ENCODE assay signal across 8 cellular contexts in the genomic region with DNA sequence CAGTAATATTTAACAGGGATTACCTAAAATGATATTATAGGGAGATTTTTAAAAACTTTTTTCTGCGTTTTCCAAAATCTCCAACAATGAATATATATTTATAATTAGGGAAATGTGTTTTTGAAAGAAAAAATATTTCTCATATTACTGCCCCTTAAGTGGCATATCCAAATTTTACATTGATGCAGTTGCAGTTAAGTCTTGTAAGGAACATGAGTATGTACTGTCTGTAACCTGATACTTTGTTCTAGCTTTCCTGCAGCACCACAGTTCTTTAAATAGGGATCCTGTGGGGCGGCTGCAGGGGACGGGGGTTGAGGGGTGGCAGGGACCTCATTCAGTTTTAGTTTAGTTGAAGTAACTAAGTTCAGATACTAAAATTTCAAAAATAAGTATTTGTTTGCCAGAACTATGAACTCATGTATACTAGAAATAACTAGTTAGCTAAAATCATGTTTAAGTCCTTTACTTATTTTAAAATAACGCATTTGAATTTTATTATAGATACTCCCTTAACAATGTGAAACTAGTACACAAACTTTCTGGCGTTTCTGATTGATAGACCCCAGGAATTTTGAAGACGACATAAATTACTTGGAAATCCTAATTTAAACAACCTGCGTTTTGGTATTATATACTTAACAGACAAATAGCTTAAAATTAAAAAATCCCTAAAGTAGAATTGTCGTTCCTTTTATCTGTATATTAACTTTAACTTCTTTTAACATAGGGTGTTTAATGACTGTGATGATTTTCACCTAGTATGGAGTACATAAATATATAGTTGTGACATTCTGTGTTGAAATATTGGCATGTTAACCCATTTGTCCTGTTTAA. TPM values are rescaled to one million over a fixed set of nuclear protein-coding genes. Genes with fewer than 3 reads are reported as not detected.
DNase-seq lines count a peak whose midpoint lies in the region; ATAC-seq and TF ChIP-seq lines count a peak whose summit lies in the region.

No MANE protein-coding gene starts in this region.

- peak; percentile 89 for DNase-seq in DMS114 treated with DMSO at 0.1 percent for 48 hours (lab: John Stamatoyannopoulos, UW; ENCODE audit: unreplicated experiment)
- peak; percentile 52 for DNase-seq in HK-2 (ENCODE audit: unreplicated experiment)
- DNase-seq in SIG-M5 (lab: John Stamatoyannopoulos, UW) = peak; percentile 62
- peak in 1 of 2 donors; percentile 49 for DNase-seq in activated naive CD4-positive, alpha-beta T cell treated with anti-CD3 and anti-CD28 coated beads, Interleukin-2, amount 50 U/mL, for 72 hours (ENCODE audit: low spot score in 2 of 2)
- peak; percentile 77 for DNase-seq in cardiac septum (ENCODE audit: low spot score)
- no peak for DNase-seq in progenitor cell of endocrine pancreas (ENCODE audit: low spot score, unreplicated experiment)
- no peak for DNase-seq in NCI-H1694 (lab: John Stamatoyannopoulos, UW)

- ATAC-seq in GM21367 (IDR thresholded peaks at IDR 0.05; ENCODE audit: unreplicated experiment) = peak; percentile 45
- peak; percentile 38 to 77 for ATAC-seq in activated naive CD4-positive, alpha-beta T cell treated with anti-CD3 and anti-CD28 coated beads, Interleukin-2, amount 50 U/mL, for 72 hours

- H3K27ac Mint-ChIP-seq in activated naive CD4-positive, alpha-beta T cell treated with anti-CD3 and anti-CD28 coated beads, Interleukin-2, amount 50 U/mL, for 72 hours = peak overlapping the region; percentile 99 to 100
- H3K27ac Mint-ChIP-seq in progenitor cell of endocrine pancreas = peak overlapping the region; percentile 99

- intact Hi-C loops in cardiac septum (cut with DNase I) = loop anchor here (1.0 to 2.0 kb wide), 3 partner anchors 25 to 97 kb away; a partner anchor contains a TSS

- H3K4me3 Mint-ChIP-seq in progenitor cell of endocrine pancreas (ENCODE audit: low read depth) = peak overlapping the region; percentile 74

- no peak for TF ChIP-seq CTCF in progenitor cell of endocrine pancreas (IDR thresholded peaks at IDR 0.05; ENCODE audit: unreplicated experiment)

- H3K4me1 Mint-ChIP-seq in progenitor cell of endocrine pancreas (ENCODE audit: low read depth) = peaks cover 17% of the 10 kb centered on the region

- no peaks in the 10 kb centered on the region for H3K9me3 Mint-ChIP-seq in activated naive CD4-positive, alpha-beta T cell treated with anti-CD3 and anti-CD28 coated beads, Interleukin-2, amount 50 U/mL, for 72 hours
- H3K9me3 Mint-ChIP-seq in progenitor cell of endocrine pancreas (ENCODE audit: low read depth) = no peaks in the 10 kb centered on the region

- peaks cover 0 to 9% of the 10 kb centered on the region in 2 donors for H3K36me3 Mint-ChIP-seq in activated naive CD4-positive, alpha-beta T cell treated with anti-CD3 and anti-CD28 coated beads, Interleukin-2, amount 50 U/mL, for 72 hours
- no peaks in the 10 kb centered on the region for H3K36me3 Mint-ChIP-seq in progenitor cell of endocrine pancreas (ENCODE audit: insufficient read depth)

- no peaks in the 10 kb centered on the region for H3K27me3 Mint-ChIP-seq in progenitor cell of endocrine pancreas

RNA-seq across cellular contexts. Expression of a gene that starts 0.6 kb away (rescaled TPM):
- total RNA-seq in activated naive CD4-positive, alpha-beta T cell treated with anti-CD3 and anti-CD28 coated beads, Interleukin-2, amount 50 U/mL, for 72 hours = 10 to 100 TPM in 1 of 2 donors, 1 to 10 TPM in 1; 9.8 to 35.8 TPM
- total RNA-seq in cardiac septum (140 TPM), progenitor cell of endocrine pancreas (27.2 and 30.1 TPM in 2 replicates)

RNA-seq across cellular contexts. Expression of a gene that starts 25.2 kb away (rescaled TPM):
- 100 to 1,000 TPM; 225 to 253 TPM for total RNA-seq in activated naive CD4-positive, alpha-beta T cell treated with anti-CD3 and anti-CD28 coated beads, Interleukin-2, amount 50 U/mL, for 72 hours
- total RNA-seq in cardiac septum (80.0 TPM), progenitor cell of endocrine pancreas (259 and 270 TPM in 2 replicates)

RNA-seq across cellular contexts. Expression of a gene that starts 41.7 kb away (rescaled TPM):
- under 1 TPM; 0.16 to 0.39 TPM for total RNA-seq in activated naive CD4-positive, alpha-beta T cell treated with anti-CD3 and anti-CD28 coated beads, Interleukin-2, amount 50 U/mL, for 72 hours
- total RNA-seq in cardiac septum (4.0 TPM), progenitor cell of endocrine pancreas (3.0 and 4.2 TPM in 2 replicates)

Comparison
In these comparisons a context has a peak if more than half of its experiments do, and no peak if none do; other contexts are left out.
1. DNase-seq: peak in DMS114 treated with DMSO at 0.1 percent for 48 hours (single experiment), HK-2 (single experiment), SIG-M5 (single experiment) and cardiac septum (single experiment); none in progenitor cell of endocrine pancreas (single experiment) and NCI-H1694 (single experiment).